25 cellular contexts compared by ENCODE assay signal in genomic region chr14:43949410-43949809, GRCh38.
"Had no signal": no experiment of that assay in that cellular context is flagged by ENCODE, and none has a peak within 500 bp of the region (broad histone marks: within the 10 kb centered on the region; RNA-seq: fewer than 3 reads in every experiment).

No MANE protein-coding gene starts in this region.

- H3K27ac ChIP-seq: body of pancreas, cardiac muscle cell, epithelial cell of prostate, heart left ventricle, lower lobe of right lung, ovary, prostate gland, tibial artery, VCaP had no signal

- H3K27me3 ChIP-seq: body of pancreas, cardiac muscle cell, heart left ventricle, ovary, tibial artery had no signal

- ATAC-seq: activated CD8-positive, alpha-beta memory T cell treated with anti-CD3 and anti-CD28 coated beads, Interleukin-2, amount 10 ng/mL, durations not matched to agents 7 days and 5 days; activated CD8-positive, alpha-beta T cell treated with anti-CD3 and anti-CD28 coated beads for 36 hours; activated naive CD8-positive, alpha-beta T cell treated with anti-CD3 and anti-CD28 coated beads, Interleukin-2, amount 50 U/mL, for 24 hours; body of pancreas; heart left ventricle; lower lobe of right lung; naive thymus-derived CD4-positive, alpha-beta T cell; right cardiac atrium; stimulated activated naive CD8-positive, alpha-beta T cell treated with anti-CD3 and anti-CD28 coated beads, Interleukin-15, Interleukin-2, amounts not matched to agents 100 U/mL and 50 U/mL, for 24 hours; T-cell had no signal

- FAIRE-seq: keratinocyte had no signal

- H3K9me3 ChIP-seq: body of pancreas, heart left ventricle, lower lobe of right lung, ovary, prostate gland, tibial artery had no signal

- H3K4me3 ChIP-seq: body of pancreas, cardiac muscle cell, heart left ventricle, lower lobe of right lung, ovary, prostate gland, tibial artery had no signal

- H3K36me3 ChIP-seq: cardiac muscle cell, heart left ventricle, lower lobe of right lung, ovary, prostate gland, tibial artery had no signal

- H3K4me1 ChIP-seq: body of pancreas, heart left ventricle, lower lobe of right lung, prostate gland, tibial artery had no signal

- DNase-seq: activated CD4-positive, alpha-beta T cell treated with anti-CD3 and anti-CD28 coated beads, Interleukin-2, amount 10 ng/mL, durations not matched to agents 7 days and 5 days; activated CD4-positive, CD25-positive, alpha-beta regulatory T cell treated with anti-CD3 and anti-CD28 coated beads, Interleukin-2, amount 50 U/mL, for 72 hours; activated CD8-positive, alpha-beta memory T cell treated with anti-CD3 and anti-CD28 coated beads, Interleukin-2, amount 10 ng/mL, durations not matched to agents 7 days and 5 days; activated CD8-positive, alpha-beta T cell treated with anti-CD3 and anti-CD28 coated beads for 36 hours; activated gamma-delta T cell; activated naive CD4-positive, alpha-beta T cell treated with anti-CD3 and anti-CD28 coated beads, Interleukin-2, amount 50 U/mL, for 16 hours; activated naive CD8-positive, alpha-beta T cell treated with anti-CD3 and anti-CD28 coated beads, Interleukin-2, amount 50 U/mL, for 24 hours; body of pancreas; cortex of kidney; endodermal cell; heart left ventricle; lower lobe of right lung; naive thymus-derived CD4-positive, alpha-beta T cell; ovary; right cardiac atrium; stimulated activated CD4-positive, alpha-beta T cell treated with anti-CD3 and anti-CD28 coated beads, Interleukin-12 subunit alpha, Interleukin-12 subunit beta, amount 100 ng/mL, for 4 hours; stimulated activated CD4-positive, alpha-beta T cell treated with anti-CD3 and anti-CD28 coated beads, Interleukin-4, amount 100 ng/mL, for 4 hours; stimulated activated naive CD8-positive, alpha-beta T cell treated with anti-CD3 and anti-CD28 coated beads, Interleukin-15, Interleukin-2, amounts not matched to agents 100 U/mL and 50 U/mL, for 24 hours; T-cell; tibial artery had no signal
